ENCODE assay signal across 1 cellular context in genomic region chr3:72123908-72124441, GRCh38.
TF ChIP-seq lines count a peak whose summit lies in the region.

No MANE protein-coding gene starts in this region.

TF ChIP-seq in HEK293, 187 proteins besides CTCF, POLR2A, EP300 and RAD21 (continued from another document):
- TF ChIP-seq ZNF362 (tag by site-specific recombination; IDR thresholded peaks at IDR 0.05) (peak; percentile 57; the same call in 1 of the 2 replicates), ZNF24 (tag by site-specific recombination; IDR thresholded peaks at IDR 0.05) (peak; percentile 94), ZNF571 (tag by site-specific recombination; IDR thresholded peaks at IDR 0.05) (no peak), BCL11B (tag by site-specific recombination; IDR thresholded peaks at IDR 0.05; ENCODE audit: low read depth) (0 out of 2 replicates have a peak, but pooled peaks have one; percentile 59), TRIM28 (IDR thresholded peaks at IDR 0.05; ENCODE audit: borderline replicate concordance, low read length) (peak; percentile 84), SCRT2 (tag by site-specific recombination; IDR thresholded peaks at IDR 0.05) (peak; percentile 61; the same call in 1 of the 2 replicates), ZNF707 (tag by site-specific recombination; IDR thresholded peaks at IDR 0.05) (no peak), ZBTB20 (tag by site-specific recombination; IDR thresholded peaks at IDR 0.05) (no peak), ZNF792 (tag by site-specific recombination; IDR thresholded peaks at IDR 0.05) (no peak), RBAK (tag by site-specific recombination; IDR thresholded peaks at IDR 0.05) (no peak), ZBTB48 (tag by site-specific recombination; IDR thresholded peaks at IDR 0.05) (no peak)
